26 cellular contexts compared by ENCODE assay signal in the genomic region with DNA sequence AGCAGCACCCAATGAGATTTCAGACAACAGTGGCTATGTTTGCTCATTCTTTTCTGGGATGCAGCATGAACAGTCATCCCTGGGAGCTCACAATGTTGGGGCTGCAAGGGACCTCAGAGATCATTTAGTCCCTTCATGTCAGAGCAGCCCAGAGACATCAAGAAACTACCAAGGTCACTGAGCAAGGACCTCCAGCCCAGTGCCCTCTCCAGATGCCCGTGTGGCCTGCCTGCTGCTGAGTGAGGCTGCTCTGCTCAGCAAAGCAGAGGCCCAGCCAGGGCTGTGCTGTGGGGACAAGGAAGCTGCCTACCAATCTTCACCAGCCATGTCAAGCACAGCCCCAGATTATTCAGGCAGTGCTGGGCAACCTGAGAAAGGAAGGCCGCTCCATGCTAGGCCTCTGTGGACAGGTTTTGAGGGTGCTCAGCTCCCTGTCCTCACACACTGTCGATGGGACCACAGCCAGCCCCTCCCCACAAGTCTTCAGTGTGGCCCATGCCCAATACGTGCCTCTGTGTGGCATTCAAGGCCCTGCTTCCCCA.
DNase-seq lines count a peak whose midpoint lies in the region; ATAC-seq, FAIRE-seq and TF ChIP-seq lines count a peak whose summit lies in the region.
"Had no signal": no experiment of that assay in that cellular context is flagged by ENCODE, and none has a peak within 500 bp of the region (broad histone marks: within the 10 kb centered on the region; RNA-seq: fewer than 3 reads in every experiment).

No MANE protein-coding gene starts in this region.

- H3K27ac ChIP-seq in left lung (peak overlapping the region; percentile 45 to 48), upper lobe of left lung (peak overlapping the region; percentile 36 to 69 (median 62))
- H3K27ac ChIP-seq: C4-2B, SK-N-MC had no signal

- peak overlapping the region in 2 of 10 donors; percentile 10 to 12 for H3K27ac Mint-ChIP-seq in naive thymus-derived CD8-positive, alpha-beta T cell
- H3K27ac Mint-ChIP-seq: nephron had no signal

- H3K4me3 Mint-ChIP-seq in naive thymus-derived CD8-positive, alpha-beta T cell = no peak overlapping the region
- H3K4me3 Mint-ChIP-seq: activated T-cell treated with anti-CD3 and anti-CD28 coated beads, Interleukin-2, amount 50 U/mL, for 4 hours; central memory CD8-positive, alpha-beta T cell; effector memory CD8-positive, alpha-beta T cell; nephron; T-helper 1 cell treated with Interleukin-12 subunit alpha and Interleukin-12 subunit beta and Interleukin-4 antibody, amounts not matched to agents 30 μg/mL and 1 μg/mL, for 36 hours had no signal

- FAIRE-seq in bronchial epithelial cell (lab: Jason Lieb, UNC) = no peak
- FAIRE-seq in D721Med (lab: Jason Lieb, UNC) = no peak

- H3K27me3 ChIP-seq in bronchial epithelial cell (ENCODE audit: control insufficient read depth, insufficient read depth, low read length) (no peaks in the 10 kb centered on the region), left lung (no peaks in the 10 kb centered on the region), upper lobe of left lung (no peaks in the 10 kb centered on the region)
- H3K27me3 ChIP-seq: heart right ventricle, suprapubic skin had no signal

- H3K36me3 ChIP-seq in bronchial epithelial cell (ENCODE audit: control insufficient read depth, insufficient read depth, low read length) (no peaks in the 10 kb centered on the region), left lung (no peaks in the 10 kb centered on the region), upper lobe of left lung (no peaks in the 10 kb centered on the region)
- H3K36me3 ChIP-seq: suprapubic skin had no signal

- no peaks in the 10 kb centered on the region for H3K9me3 ChIP-seq in left lung
- H3K9me3 ChIP-seq in upper lobe of left lung = no peaks in the 10 kb centered on the region
- H3K9me3 ChIP-seq: heart right ventricle, suprapubic skin had no signal

- TF ChIP-seq EP300 in upper lobe of left lung (IDR thresholded peaks at IDR 0.05) = no peak

- H3K4me1 Mint-ChIP-seq in naive thymus-derived CD8-positive, alpha-beta T cell = peaks cover 6 to 12% (median 9%) of the 10 kb centered on the region in 4 donors

- intact Hi-C loops in left ventricle myocardium superior (cut with micrococcal nuclease) = no loop called here
- intact Hi-C loops in Right ventricle myocardium inferior (cut with DNase I) = no loop called here
- intact Hi-C loops in left lung (cut with DNase I) = no loop called here

- POLR2A ChIA-PET in naive thymus-derived CD8-positive, alpha-beta T cell (lab: Charles Lee) = interaction anchor here (0.5 to 0.9 kb wide), 2 partner anchors 87 to 170 kb away, joined by 3 to 4 read pairs; no protein-coding TSS in a partner anchor

- no peak for DNase-seq in left ventricle myocardium superior
- no peak for DNase-seq in Right ventricle myocardium inferior (ENCODE audit: missing footprints)
- peak; percentile 11 for DNase-seq in bronchial epithelial cell (ENCODE audit: low read depth)
- DNase-seq in left lung = no peak
- DNase-seq in upper lobe of left lung = no peak
- no peak for DNase-seq in naive thymus-derived CD8-positive, alpha-beta T cell
- DNase-seq in pons (ENCODE audit: low spot score) = no peak
- DNase-seq in D721Med (ENCODE audit: insufficient read length, low spot score) = no peak
- DNase-seq: activated CD4-positive, CD25-positive, alpha-beta regulatory T cell treated with anti-CD3 and anti-CD28 coated beads, Interleukin-2, amount 50 U/mL, for 72 hours; activated T-cell treated with anti-CD3 and anti-CD28 coated beads, Interleukin-2, amount 50 U/mL, for 4 hours; COR-L47; effector memory CD8-positive, alpha-beta T cell; foreskin fibroblast; heart right ventricle; NCI-H1092 treated with DMSO at 0.1 percent for 48 hours; NCI-H187; NCI-H2171; NCI-H82; stimulated activated naive CD4-positive, alpha-beta T cell treated with Interleukin-2 at 50 U/mL for 16 hours had no signal

- H3K27me3 Mint-ChIP-seq in naive thymus-derived CD8-positive, alpha-beta T cell = no peaks in the 10 kb centered on the region
- H3K27me3 Mint-ChIP-seq: central memory CD8-positive, alpha-beta T cell; effector memory CD8-positive, alpha-beta T cell had no signal

- H3K4me3 ChIP-seq in bronchial epithelial cell (ENCODE audit: low read depth, low read length) (no peak overlapping the region), left lung (no peak overlapping the region), upper lobe of left lung (no peak overlapping the region)
- H3K4me3 ChIP-seq: heart right ventricle, SK-N-MC, skin epidermis, suprapubic skin had no signal

- TF ChIP-seq POLR2A in upper lobe of left lung (IDR thresholded peaks at IDR 0.05) = no peak

- ATAC-seq in left ventricle myocardium superior = peak; percentile 9
- ATAC-seq in Right ventricle myocardium inferior = no peak
- ATAC-seq in left lung = no peak
- ATAC-seq in upper lobe of left lung (ENCODE audit: low FRiP score in 2 of 2) = no peak
- ATAC-seq in naive thymus-derived CD8-positive, alpha-beta T cell = no peak
- ATAC-seq: activated T-cell treated with anti-CD3 and anti-CD28 coated beads, Interleukin-2, amount 50 U/mL, for 4 hours; effector memory CD8-positive, alpha-beta T cell had no signal

- TF ChIP-seq CTCF in bronchial epithelial cell (IDR thresholded peaks at IDR 0.05; ENCODE audit: insufficient read depth, low read length, severe bottlenecking) = no peak
- TF ChIP-seq CTCF in left lung (IDR thresholded peaks at IDR 0.05) = no peak
- TF ChIP-seq CTCF in upper lobe of left lung (IDR thresholded peaks at IDR 0.05) = no peak
- no peak for TF ChIP-seq CTCF in D721Med (IDR thresholded peaks at IDR 0.05; ENCODE audit: insufficient read depth, missing control alignments)

- H3K4me1 ChIP-seq in left lung = peaks cover 9 to 15% of the 10 kb centered on the region in 2 donors
- H3K4me1 ChIP-seq in upper lobe of left lung = peaks cover 12 to 25% (median 18%) of the 10 kb centered on the region in 4 donors

- no peaks in the 10 kb centered on the region for H3K9me3 Mint-ChIP-seq in naive thymus-derived CD8-positive, alpha-beta T cell
- H3K9me3 Mint-ChIP-seq: activated T-cell treated with anti-CD3 and anti-CD28 coated beads, Interleukin-2, amount 50 U/mL, for 4 hours; central memory CD8-positive, alpha-beta T cell; effector memory CD8-positive, alpha-beta T cell; nephron; T-helper 1 cell treated with Interleukin-12 subunit alpha and Interleukin-12 subunit beta and Interleukin-4 antibody, amounts not matched to agents 30 μg/mL and 1 μg/mL, for 36 hours had no signal

- 89 to 100% methylated on average over 3 to 4 of the region's 4 CpGs for WGBS in upper lobe of left lung, 2 donors

- H3K36me3 Mint-ChIP-seq in naive thymus-derived CD8-positive, alpha-beta T cell = no peaks in the 10 kb centered on the region
